In genomic region chr10:36423821-36424248, GRCh38 we compare ENCODE assay signal across 27 cellular contexts.
DNase-seq lines count a peak whose midpoint lies in the region; TF ChIP-seq lines count a peak whose summit lies in the region.
"Had no signal": no experiment of that assay in that cellular context is flagged by ENCODE, and none has a peak within 500 bp of the region (broad histone marks: within the 10 kb centered on the region; RNA-seq: fewer than 3 reads in every experiment).

No MANE protein-coding gene starts in this region.

- no peaks in the 10 kb centered on the region for H3K36me3 ChIP-seq in SK-N-MC (ENCODE audit: insufficient read depth, low read length)
- H3K36me3 ChIP-seq: ovary, Peyer's patch, upper lobe of right lung had no signal

- H3K9me3 ChIP-seq in SK-N-MC (ENCODE audit: low read depth, low read length), result no peaks in the 10 kb centered on the region
- H3K9me3 ChIP-seq: ovary, Peyer's patch, upper lobe of right lung had no signal

- DNase-seq in H4 (ENCODE audit: low spot score) (peak; percentile 13), SK-N-MC (ENCODE audit: low read depth, low spot score) (peak; percentile 77), fibroblast of villous mesenchyme (ENCODE audit: low read depth) (peak; percentile 66), renal cortical epithelial cell (ENCODE audit: low read depth) (peak; percentile 93), NCI-H146 (lab: John Stamatoyannopoulos, UW) (no peak)
- DNase-seq in central memory CD4-positive, alpha-beta T cell, result no peak
- no peak for DNase-seq in T-helper 2 cell treated with Interferon-gamma antibody and Interleukin-4, amounts not matched to agents 5 μg/mL and 100 μg/mL, for 36 hours (ENCODE audit: low spot score)
- DNase-seq: activated CD4-positive, alpha-beta T cell treated with anti-CD3 and anti-CD28 coated beads, Interleukin-2, amount 10 ng/mL, durations not matched to agents 24 days and 14 days; activated effector memory CD4-positive, alpha-beta T cell treated with anti-CD3 and anti-CD28 coated beads, Interleukin-2, amount 50 U/mL, for 16 hours; activated T-cell treated with anti-CD3 and anti-CD28 coated beads, Interleukin-2, amount 50 U/mL, for 24 hours; cortex of kidney; DMS79 treated with DMSO at 0.1 percent for 48 hours; effector memory CD4-positive, alpha-beta T cell; foreskin melanocyte; NCI-H1105; NCI-H1930; NCI-H526 treated with DMSO at 0.1 percent for 48 hours; ovary; Peyer's patch; retina; SIG-M5; small intestine; stimulated activated naive CD8-positive, alpha-beta T cell treated with anti-CD3 and anti-CD28 coated beads, Interleukin-15, Interleukin-2, amounts not matched to agents 100 U/mL and 50 U/mL, for 24 hours; T1000; upper lobe of right lung had no signal

- no peaks in the 10 kb centered on the region for H3K4me1 Mint-ChIP-seq in T-helper 2 cell treated with Interferon-gamma antibody and Interleukin-4, amounts not matched to agents 5 μg/mL and 100 μg/mL, for 36 hours (ENCODE audit: low read depth)
- H3K4me1 Mint-ChIP-seq: activated CD4-positive, alpha-beta T cell treated with anti-CD3 and anti-CD28 coated beads, Interleukin-2, amount 10 ng/mL, durations not matched to agents 24 days and 14 days had no signal

- no peak overlapping the region for H3K9ac ChIP-seq in SK-N-MC (ENCODE audit: insufficient read length)

- H3K4me3 Mint-ChIP-seq in T-helper 2 cell treated with Interferon-gamma antibody and Interleukin-4, amounts not matched to agents 5 μg/mL and 100 μg/mL, for 36 hours, result no peak overlapping the region
- H3K4me3 Mint-ChIP-seq: activated CD4-positive, alpha-beta T cell treated with anti-CD3 and anti-CD28 coated beads, Interleukin-2, amount 10 ng/mL, durations not matched to agents 24 days and 14 days; activated naive CD8-positive, alpha-beta T cell; activated T-cell treated with anti-CD3 and anti-CD28 coated beads, Interleukin-2, amount 50 U/mL, for 24 hours; neural crest cell had no signal

- H3K9me3 Mint-ChIP-seq in T-helper 2 cell treated with Interferon-gamma antibody and Interleukin-4, amounts not matched to agents 5 μg/mL and 100 μg/mL, for 36 hours, result peaks cover 33% of the 10 kb centered on the region

- H3K4me3 ChIP-seq in SK-N-MC, result peak overlapping the region; percentile 49
- H3K4me3 ChIP-seq in fibroblast of villous mesenchyme (ENCODE audit: low read depth, low read length), result no peak overlapping the region
- H3K4me3 ChIP-seq: ovary, Peyer's patch, upper lobe of right lung had no signal

- peak overlapping the region; percentile 77 for H3K27ac ChIP-seq in SK-N-MC
- H3K27ac ChIP-seq: ovary, Peyer's patch, upper lobe of right lung had no signal

- no peaks in the 10 kb centered on the region for H3K27me3 Mint-ChIP-seq in T-helper 2 cell treated with Interferon-gamma antibody and Interleukin-4, amounts not matched to agents 5 μg/mL and 100 μg/mL, for 36 hours (ENCODE audit: low read depth)
- H3K27me3 Mint-ChIP-seq: activated CD4-positive, alpha-beta T cell treated with anti-CD3 and anti-CD28 coated beads, Interleukin-2, amount 10 ng/mL, durations not matched to agents 24 days and 14 days; activated naive CD8-positive, alpha-beta T cell; activated T-cell treated with anti-CD3 and anti-CD28 coated beads, Interleukin-2, amount 50 U/mL, for 24 hours had no signal

- no peaks in the 10 kb centered on the region for H3K36me3 Mint-ChIP-seq in T-helper 2 cell treated with Interferon-gamma antibody and Interleukin-4, amounts not matched to agents 5 μg/mL and 100 μg/mL, for 36 hours (ENCODE audit: low read depth)
- H3K36me3 Mint-ChIP-seq: activated naive CD8-positive, alpha-beta T cell had no signal

- TF ChIP-seq CTCF in fibroblast of villous mesenchyme (IDR thresholded peaks at IDR 0.05; ENCODE audit: insufficient read depth, low read depth, low read length), result no peak

- no peak overlapping the region for H3K27ac Mint-ChIP-seq in T-helper 2 cell treated with Interferon-gamma antibody and Interleukin-4, amounts not matched to agents 5 μg/mL and 100 μg/mL, for 36 hours
- H3K27ac Mint-ChIP-seq: activated CD4-positive, alpha-beta T cell treated with anti-CD3 and anti-CD28 coated beads, Interleukin-2, amount 10 ng/mL, durations not matched to agents 24 days and 14 days; activated naive CD8-positive, alpha-beta T cell; activated T-cell treated with anti-CD3 and anti-CD28 coated beads, Interleukin-2, amount 50 U/mL, for 24 hours had no signal

Comparison
In these comparisons a context has a peak if more than half of its experiments do, and no peak if none do; other contexts are left out.
1. DNase-seq: peak in H4 (single experiment), SK-N-MC (single experiment), fibroblast of villous mesenchyme (single experiment) and renal cortical epithelial cell (single experiment); none in central memory CD4-positive, alpha-beta T cell (single experiment), T-helper 2 cell treated with Interferon-gamma antibody and Interleukin-4, amounts not matched to agents 5 μg/mL and 100 μg/mL, for 36 hours (single experiment) and NCI-H146 (single experiment).